Comparison of ENCODE assay signal across 12 cellular contexts in genomic region chrX:30309139-30309571, GRCh38. TPM values are rescaled to one million over a fixed set of nuclear protein-coding genes. Genes with fewer than 3 reads are reported as not detected.
DNase-seq lines count a peak whose midpoint lies in the region; ATAC-seq and TF ChIP-seq lines count a peak whose summit lies in the region.
"Had no signal": no experiment of that assay in that cellular context is flagged by ENCODE, and none has a peak within 500 bp of the region (broad histone marks: within the 10 kb centered on the region; RNA-seq: fewer than 3 reads in every experiment).

Gene NR0B1, minus strand, starts transcription at chrX:30309390. Its CDS starts 27 bp downstream, at chrX:30309363.

- in situ Hi-C loops in ACHN (cut with HindIII; ENCODE audit: low pct_ligation_motif_present, low pct_unique_long_range_greater_than_20kb, low sequenced_read_pairs), result no loop called here

- H3K4me3 ChIP-seq in hepatocyte, result no peak within 1 kb of the TSS
- H3K4me3 ChIP-seq in spleen, result peak within 1 kb of the TSS in 1 of 8 donors; percentile 18

- no peaks in the 10 kb centered on the region for H3K79me2 ChIP-seq in hepatocyte

- TF ChIP-seq CTCF in hepatocyte (IDR thresholded peaks at IDR 0.05; ENCODE audit: poor library complexity), result no peak
- no peak for TF ChIP-seq CTCF in spleen (IDR thresholded peaks at IDR 0.05 in 8 of 11, conservative IDR thresholded peaks at IDR 0.05 in 3 of 11)

- peak within 1 kb of the TSS; percentile 87 for H3K4me2 ChIP-seq in hepatocyte

- 43% methylated on average over 43 of the region's 46 CpGs for WGBS in hepatocyte (ENCODE audit: low lambda C conversion rate, missing lambda C conversion rate)
- 0 to 70% (median 5%) methylated on average over 1 to 46 of the region's 46 CpGs for WGBS in spleen, 5 donors

- ATAC-seq in SK-N-SH treated with all-trans-retinoic acid at 6 μM for 48 hours (peak; percentile 63), GM21576 (IDR thresholded peaks at IDR 0.05; ENCODE audit: unreplicated experiment) (no peak)

- H3K27ac ChIP-seq in hepatocyte, result no peak within 1 kb of the TSS
- H3K27ac ChIP-seq in spleen, result no peak within 1 kb of the TSS
- H3K27ac ChIP-seq: 22Rv1 had no signal

- TF ChIP-seq POLR2A in spleen (IDR thresholded peaks at IDR 0.05), result no peak

- intact Hi-C loops in spleen (cut with DNase I; ENCODE audit: low total_unique reads), result no loop called here

- H3K9me2 ChIP-seq in hepatocyte (replicated peaks; ENCODE audit: insufficient read depth), result no peaks in the 10 kb centered on the region

- H2AFZ ChIP-seq in hepatocyte, result peak within 1 kb of the TSS; percentile 26

- DNase-seq in DMS 273 (lab: John Stamatoyannopoulos, UW; ENCODE audit: unreplicated experiment) (peak; percentile 9), DMS 273 treated with DMSO at 0.1 percent for 48 hours (lab: John Stamatoyannopoulos, UW) (no peak), hepatocyte (ENCODE audit: low spot score) (peak; percentile 18), spleen (peak; percentile 66), ACHN (no peak), A172 (ENCODE audit: low spot score) (no peak)
- DNase-seq: activated effector memory CD4-positive, alpha-beta T cell treated with anti-CD3 and anti-CD28 coated beads, Interleukin-2, amount 50 U/mL, for 16 hours; small intestine; SW 1271 had no signal

- H3K9me3 ChIP-seq in hepatocyte (ENCODE audit: low read depth) (no peaks in the 10 kb centered on the region), spleen (no peaks in the 10 kb centered on the region)

- H3K4me1 ChIP-seq in hepatocyte (ENCODE audit: insufficient read depth), result peaks cover 5% of the 10 kb centered on the region
- H3K4me1 ChIP-seq in spleen, result peaks cover 0 to 14% (median 0%) of the 10 kb centered on the region in 6 donors

- no peaks in the 10 kb centered on the region for H4K20me1 ChIP-seq in hepatocyte (ENCODE audit: insufficient read depth, poor library complexity, severe bottlenecking)

- H3K36me3 ChIP-seq in hepatocyte (replicated peaks; ENCODE audit: insufficient read depth, low read depth) (no peaks in the 10 kb centered on the region), spleen (no peaks in the 10 kb centered on the region)

- H3K27me3 ChIP-seq in hepatocyte (peaks cover 9% of the 10 kb centered on the region), spleen (replicated peaks in 1 of 7) (peaks cover 0 to 33% (median 19%) of the 10 kb centered on the region in 7 donors)

TF ChIP-seq in SK-N-SH treated with all-trans-retinoic acid at 6 μM for 48 hours, 23 proteins besides CTCF, POLR2A, EP300 and RAD21:
- no peak for TF ChIP-seq PPARA (CRISPR knock-in tag; IDR thresholded peaks at IDR 0.05; ENCODE audit: borderline replicate concordance)
- no peak for TF ChIP-seq POU6F1 (CRISPR knock-in tag; IDR thresholded peaks at IDR 0.05; ENCODE audit: borderline replicate concordance, low read depth)
- no peak for TF ChIP-seq SNAI2 (CRISPR knock-in tag; IDR thresholded peaks at IDR 0.05)
- no peak for TF ChIP-seq ZC3H10 (CRISPR knock-in tag; IDR thresholded peaks at IDR 0.05)
- no peak for TF ChIP-seq PATZ1 (CRISPR knock-in tag; IDR thresholded peaks at IDR 0.05; ENCODE audit: borderline replicate concordance)
- TF ChIP-seq ZFP3 (CRISPR knock-in tag; IDR thresholded peaks at IDR 0.05), result no peak
- no peak for TF ChIP-seq TSHZ2 (CRISPR knock-in tag; IDR thresholded peaks at IDR 0.05)
- TF ChIP-seq ZFP30 (CRISPR knock-in tag; IDR thresholded peaks at IDR 0.05), result no peak
- no peak for TF ChIP-seq OSR1 (CRISPR knock-in tag; IDR thresholded peaks at IDR 0.05)
- TF ChIP-seq BACH2 (CRISPR knock-in tag; IDR thresholded peaks at IDR 0.05; ENCODE audit: borderline replicate concordance), result no peak
- no peak for TF ChIP-seq ISL1 (CRISPR knock-in tag; IDR thresholded peaks at IDR 0.05)
- no peak for TF ChIP-seq ZNF565 (CRISPR knock-in tag; conservative IDR thresholded peaks at IDR 0.05; ENCODE audit: low read depth)
- TF ChIP-seq ESRRG (CRISPR knock-in tag; IDR thresholded peaks at IDR 0.05), result no peak
- TF ChIP-seq RARB (CRISPR knock-in tag; IDR thresholded peaks at IDR 0.05), result no peak
- TF ChIP-seq ZNF70 (CRISPR knock-in tag; IDR thresholded peaks at IDR 0.05), result no peak
- no peak for TF ChIP-seq CSDC2 (CRISPR knock-in tag; IDR thresholded peaks at IDR 0.05)
- TF ChIP-seq CSRNP3 (CRISPR knock-in tag; IDR thresholded peaks at IDR 0.05), result no peak

RNA-seq across cellular contexts. Expression of gene NR0B1, which starts in this region (rescaled TPM):
- total RNA-seq in hepatocyte (0.20 and 0.63 TPM in 2 replicates), spleen (not detected)
- polyA plus RNA-seq in hepatocyte (0.23 and 0.46 TPM in 2 replicates), spleen (not detected)
- not detected in 2 replicates for total RNA-seq in A172 (2014; rRNA removed; shearing (Covaris generic))
- polyA plus RNA-seq: small intestine had no signal

Comparison
In these comparisons a context has a peak if more than half of its experiments do, and no peak if none do; other contexts are left out.
1. Peak in DNase-seq and H3K4me2 ChIP-seq in hepatocyte; RNA of the gene not detected or under 1 TPM.
2. Peak in DNase-seq in spleen; RNA of the gene not detected or under 1 TPM.